In the genomic region with DNA sequence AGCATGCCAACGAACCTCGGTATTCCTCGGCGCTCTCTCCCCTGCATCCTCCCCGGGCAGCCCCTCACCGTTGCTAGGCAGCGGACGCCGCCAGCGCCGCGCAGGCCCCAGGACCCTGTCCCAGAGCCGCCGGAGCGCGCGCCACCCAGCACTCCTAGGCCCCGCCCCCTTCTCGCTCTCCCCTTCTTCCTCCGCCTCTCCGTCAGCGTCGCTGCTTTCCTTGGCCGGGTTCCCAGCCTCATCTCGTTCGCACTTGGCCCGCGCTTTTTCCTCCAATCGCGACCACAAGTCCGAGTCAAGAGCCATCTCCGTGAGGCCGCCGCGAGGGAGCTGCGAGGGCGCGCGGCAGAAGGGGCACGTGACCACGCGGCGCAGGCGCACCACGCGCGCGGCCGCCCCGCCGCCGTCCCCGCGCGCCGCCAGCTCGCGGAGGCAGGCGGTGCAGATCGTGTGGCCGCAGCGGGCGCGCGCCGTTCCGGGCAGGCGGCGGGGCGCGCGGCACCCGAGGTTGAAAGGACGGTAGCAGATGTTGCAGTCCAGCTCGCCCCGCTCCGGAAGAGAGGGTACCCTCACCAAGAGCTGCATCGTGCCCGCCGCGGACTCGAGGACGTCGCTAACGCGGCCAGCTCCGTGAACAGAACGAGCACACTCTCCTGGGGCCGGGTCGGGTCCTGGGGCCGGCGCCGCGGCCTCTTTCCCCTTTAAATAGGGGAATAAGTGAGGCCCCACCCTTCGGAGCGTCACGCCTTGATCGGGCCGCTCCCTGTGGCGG, we compare ENCODE assay signal across 8 cellular contexts. TPM values are rescaled to one million over a fixed set of nuclear protein-coding genes. Genes with fewer than 3 reads are reported as not detected.
DNase-seq lines count a peak whose midpoint lies in the region; ATAC-seq and TF ChIP-seq lines count a peak whose summit lies in the region.

Gene RNF227 (minus strand): TSS at position 679 of the 772 bp plus-strand sequence. CDS start 94 bp downstream, at position 585.

- peak within 1 kb of the TSS; percentile 89 for H3K27ac ChIP-seq in AG04450 (ENCODE audit: low read depth, low read length)

- ATAC-seq in HG03439 (IDR thresholded peaks at IDR 0.05; ENCODE audit: unreplicated experiment) (peak; percentile 70), left colon (peak; percentile 82)

- intact Hi-C loops in left colon (cut with DNase I, micrococcal nuclease), result no loop called here

- peak within 1 kb of the TSS; percentile 74 for H3K4me3 ChIP-seq in AG04450 (ENCODE audit: low read depth, low read length)
- H3K4me3 ChIP-seq in choroid plexus epithelial cell (ENCODE audit: low read depth, low read length), result peak within 1 kb of the TSS; percentile 63

- CTCF ChIA-PET in AG04450 (lab: Charles Lee), result interaction anchor here (0.6 to 2.6 kb wide), 8 partner anchors 15 to 158 kb away, joined by 3 to 14 read pairs (median 5); partner anchors contain the start of genes CNTROB and TRAPPC1

- no peak for TF ChIP-seq CTCF in AG04450 (IDR thresholded peaks at IDR 0.05; ENCODE audit: low read depth, low read length)
- no peak for TF ChIP-seq CTCF in choroid plexus epithelial cell (conservative IDR thresholded peaks at IDR 0.05; ENCODE audit: low read depth, low read length)

- TF ChIP-seq POLR2A in GM19099 (IDR thresholded peaks at IDR 0.05; ENCODE audit: extremely low read depth, insufficient read length, low read depth), result peak; percentile 71

- H3K9me3 ChIP-seq in AG04450 (ENCODE audit: control insufficient read depth, insufficient read depth, low read length), result peaks cover 7% of the 10 kb centered on the region; the same call in 1 of the 2 replicates

- POLR2A ChIA-PET in AG04450 (lab: Yijun Ruan, JAX), result interaction anchor here (1.0 to 2.0 kb wide), 7 partner anchors 9 to 126 kb away, joined by 3 to 15 read pairs (median 6); partner anchors contain the start of genes CNTROB, KCNAB3, NAA38 and TRAPPC1

- no peaks in the 10 kb centered on the region for H3K27me3 ChIP-seq in AG04450 (ENCODE audit: control insufficient read depth, insufficient read depth, low read length)

- DNase-seq in AG04450 (ENCODE audit: low read depth, low spot score) (peak; percentile 92), NCI-H510A treated with DMSO at 0.1 percent for 48 hours (lab: John Stamatoyannopoulos, UW) (peak; percentile 91), choroid plexus epithelial cell (ENCODE audit: low read depth) (peak; percentile 98), left colon (peak; percentile 95 to 96)
- DNase-seq in activated CD4-positive, alpha-beta T cell treated with anti-CD3 and anti-CD28 coated beads for 4 hours, result peak; percentile 76 to 81
- peak; percentile 69 to 88 (median 80) for DNase-seq in stimulated activated CD4-positive, alpha-beta T cell treated with anti-CD3 and anti-CD28 coated beads, Interleukin-1b, Interleukin-23, amount 100 ng/mL, for 24 hours (ENCODE audit: low read depth in 4 of 4, low spot score in 1 of 4)

RNA-seq across cellular contexts. Expression of gene RNF227, which starts in this region (rescaled TPM):
- polyA plus RNA-seq in AG04450 (2011; rRNA removed), result 1.3 and 1.4 TPM in 2 replicates
- 0.56 and 0.60 TPM in 2 replicates for polyA minus RNA-seq in AG04450 (2011; rRNA and poly(A)+ RNA removed)
- 1 to 10 TPM; 1.2 to 2.1 TPM for total RNA-seq in left colon

Comparison
In these comparisons a context has a peak if more than half of its experiments do, and no peak if none do; other contexts are left out.
1. Peak in every context shown above with its lines: DNase-seq, ATAC-seq, H3K4me3 ChIP-seq and H3K27ac ChIP-seq.